22 cellular contexts compared by ENCODE assay signal in genomic region chr1:233442392-233442791, GRCh38.
"Had no signal": no experiment of that assay in that cellular context is flagged by ENCODE, and none has a peak within 500 bp of the region (broad histone marks: within the 10 kb centered on the region; RNA-seq: fewer than 3 reads in every experiment).

No MANE protein-coding gene starts in this region.

- H3K4me1 Mint-ChIP-seq: activated B cell treated with CpG ODN at 0.5 μM for 24 hours; activated CD4-positive, alpha-beta T cell treated with anti-CD3 and anti-CD28 coated beads for 36 hours; activated T-helper 17 cell treated with anti-CD3 and anti-CD28 coated beads, Interleukin-2, amount 50 U/mL, for 72 hours; naive thymus-derived CD4-positive, alpha-beta T cell; stimulated activated naive CD8-positive, alpha-beta T cell treated with anti-CD3 and anti-CD28 coated beads, Interleukin-15, amount 100 ng/mL, for 72 hours had no signal

- H3K9me3 ChIP-seq: lower lobe of right lung, ovary, prostate gland, tibial artery had no signal

- H3K9me3 Mint-ChIP-seq: activated naive CD4-positive, alpha-beta T cell treated with anti-CD3 and anti-CD28 coated beads, Interleukin-2, amount 50 U/mL, for 72 hours; activated T-cell treated with anti-CD3 and anti-CD28 coated beads, Interleukin-2, amount 50 U/mL, for 24 hours; activated T-helper 17 cell treated with anti-CD3 and anti-CD28 coated beads, Interleukin-2, amount 50 U/mL, for 72 hours; stimulated activated naive CD8-positive, alpha-beta T cell treated with anti-CD3 and anti-CD28 coated beads, Interleukin-15, amount 100 ng/mL, for 72 hours had no signal

- H3K4me3 ChIP-seq: breast epithelium, heart right ventricle, lower lobe of right lung, ovary, prostate gland, tibial artery had no signal

- ATAC-seq: activated CD4-positive, alpha-beta T cell treated with anti-CD3 and anti-CD28 coated beads for 36 hours; activated naive CD4-positive, alpha-beta T cell treated with anti-CD3 and anti-CD28 coated beads, Interleukin-2, amount 50 U/mL, for 72 hours; activated T-helper 17 cell treated with anti-CD3 and anti-CD28 coated beads, Interleukin-2, amount 50 U/mL, for 72 hours; heart right ventricle; left lobe of liver; lower lobe of right lung; naive thymus-derived CD4-positive, alpha-beta T cell; stimulated activated naive CD8-positive, alpha-beta T cell treated with anti-CD3 and anti-CD28 coated beads, Interleukin-15, amount 100 ng/mL, for 72 hours had no signal

- H3K27me3 ChIP-seq: breast epithelium, ovary had no signal

- H3K36me3 Mint-ChIP-seq: naive thymus-derived CD4-positive, alpha-beta T cell had no signal

- H3K27ac Mint-ChIP-seq: activated B cell treated with CpG ODN at 0.5 μM for 24 hours; activated CD4-positive, alpha-beta T cell treated with anti-CD3 and anti-CD28 coated beads for 36 hours; activated naive CD4-positive, alpha-beta T cell treated with anti-CD3 and anti-CD28 coated beads, Interleukin-2, amount 50 U/mL, for 72 hours; activated T-cell treated with anti-CD3 and anti-CD28 coated beads, Interleukin-2, amount 50 U/mL, for 24 hours; activated T-helper 17 cell treated with anti-CD3 and anti-CD28 coated beads, Interleukin-2, amount 50 U/mL, for 72 hours; naive thymus-derived CD4-positive, alpha-beta T cell had no signal

- DNase-seq: activated B cell treated with CpG ODN at 0.5 μM for 24 hours; activated CD4-positive, alpha-beta T cell treated with anti-CD3 and anti-CD28 coated beads for 36 hours; activated CD4-positive, alpha-beta T cell treated with anti-CD3 and anti-CD28 coated beads, Interleukin-2, amount 50 U/mL, for 4 hours; activated CD8-positive, alpha-beta memory T cell treated with anti-CD3 and anti-CD28 coated beads for 24 hours; activated CD8-positive, alpha-beta memory T cell treated with anti-CD3 and anti-CD28 coated beads, Interleukin-2, amount 50 U/mL, for 4 hours; activated T-cell treated with anti-CD3 and anti-CD28 coated beads, Interleukin-2, amount 50 U/mL, for 24 hours; aorta; cortex of kidney; heart right ventricle; kidney; lower lobe of right lung; naive thymus-derived CD4-positive, alpha-beta T cell; ovary; stimulated activated CD4-positive, alpha-beta T cell treated with anti-CD3 and anti-CD28 coated beads, Interleukin-1b, Interleukin-23, amount 100 ng/mL, for 48 hours; stimulated activated naive CD8-positive, alpha-beta T cell treated with anti-CD3 and anti-CD28 coated beads, Interleukin-15, amount 100 ng/mL, for 72 hours; tibial artery had no signal

- H3K27ac ChIP-seq: breast epithelium, epithelial cell of prostate, heart right ventricle, lower lobe of right lung, ovary, prostate gland, tibial artery had no signal

- H3K36me3 ChIP-seq: breast epithelium, heart right ventricle, lower lobe of right lung, ovary, prostate gland, tibial artery had no signal

- H3K4me3 Mint-ChIP-seq: activated B cell treated with CpG ODN at 0.5 μM for 24 hours; activated CD4-positive, alpha-beta T cell treated with anti-CD3 and anti-CD28 coated beads for 36 hours; activated T-cell treated with anti-CD3 and anti-CD28 coated beads, Interleukin-2, amount 50 U/mL, for 24 hours; activated T-helper 17 cell treated with anti-CD3 and anti-CD28 coated beads, Interleukin-2, amount 50 U/mL, for 72 hours; naive thymus-derived CD4-positive, alpha-beta T cell; stimulated activated naive CD8-positive, alpha-beta T cell treated with anti-CD3 and anti-CD28 coated beads, Interleukin-15, amount 100 ng/mL, for 72 hours had no signal

- H3K4me1 ChIP-seq: breast epithelium, lower lobe of right lung, prostate gland, tibial artery had no signal
